In genomic region chr9:109118802-109119438, GRCh38 we compare ENCODE assay signal across 8 cellular contexts. TPM values are rescaled to one million over a fixed set of nuclear protein-coding genes. Genes with fewer than 3 reads are reported as not detected.
DNase-seq lines count a peak whose midpoint lies in the region; ATAC-seq, FAIRE-seq and TF ChIP-seq lines count a peak whose summit lies in the region.

No MANE protein-coding gene starts in this region.

- no peak for TF ChIP-seq CTCF in DND-41 (IDR thresholded peaks at IDR 0.05; ENCODE audit: borderline replicate concordance, extremely low read depth, low read length, poor library complexity, severe bottlenecking)
- no peak for TF ChIP-seq CTCF in HepG2 (CRISPR knock-in tag; IDR thresholded peaks at IDR 0.05)
- TF ChIP-seq CTCF in thoracic aorta (IDR thresholded peaks at IDR 0.05), result no peak

- peaks cover 75% of the 10 kb centered on the region for H3K4me1 ChIP-seq in DND-41 (ENCODE audit: insufficient read depth, low read length)
- H3K4me1 ChIP-seq in HepG2 (ENCODE audit: insufficient read depth, low read length), result peaks cover 81% of the 10 kb centered on the region
- H3K4me1 ChIP-seq in thoracic aorta (ENCODE audit: control insufficient read depth in 1 of 2, low read depth in 2 of 2), result peaks cover 35 to 53% of the 10 kb centered on the region in 2 donors

- TF ChIP-seq EP300 in HepG2 (IDR thresholded peaks at IDR 0.05; ENCODE audit: low read depth in 2 of 2, low read length in 2 of 2), result no peak
- TF ChIP-seq EP300 in HepG2 (CRISPR knock-in tag; IDR thresholded peaks at IDR 0.05; ENCODE audit: borderline replicate concordance), result no peak

- DNase-seq in DND-41 (peak; percentile 16), MG63 (no peak), T47D (ENCODE audit: low read depth in 1 of 2, low spot score in 1 of 2) (peak; percentile 16 to 40), HepG2 (ENCODE audit: low spot score) (peak; percentile 16), thoracic aorta (ENCODE audit: low spot score) (no peak), hepatic stellate cell (ENCODE audit: low spot score) (no peak)

- no peak for TF ChIP-seq POLR2A in HepG2 (IDR thresholded peaks at IDR 0.05; ENCODE audit: insufficient read depth in 1 of 2, low read depth in 2 of 2, low read length in 2 of 2)

- peak overlapping the region; percentile 92 for H3K9ac ChIP-seq in DND-41 (ENCODE audit: low read depth, low read length)
- H3K9ac ChIP-seq in HepG2 (ENCODE audit: insufficient read depth, low read depth, low read length), result peak overlapping the region; percentile 95

- ATAC-seq in DND-41 (ENCODE audit: insufficient read depth, low read depth), result no peak
- peak; percentile 6 for ATAC-seq in HepG2
- ATAC-seq in thoracic aorta (ENCODE audit: insufficient number of reproducible peaks, low FRiP score, low read depth), result no peak
- no peak for ATAC-seq in HG03045 (IDR thresholded peaks at IDR 0.05; ENCODE audit: unreplicated experiment)
- ATAC-seq in HG02973 (IDR thresholded peaks at IDR 0.05; ENCODE audit: unreplicated experiment), result no peak

- H2AFZ ChIP-seq in DND-41 (ENCODE audit: low read depth, low read length) (peak overlapping the region; percentile 83), HepG2 (ENCODE audit: low read length) (no peak overlapping the region)

- no peak for FAIRE-seq in HepG2 (lab: Jason Lieb, UNC)

- in situ Hi-C loops in T47D (cut with HindIII; ENCODE audit: low pct_unique_long_range_greater_than_20kb, low sequenced_read_pairs) (no loop called here), HepG2 (cut with HindIII; ENCODE audit: extremely low pct_ligation_motif_present, low pct_unique_long_range_greater_than_20kb) (no loop called here)

- BruUV-seq in HepG2 (replicated peaks; lab: Mats Ljungman, UMichigan), result no TSS peak

- TF ChIP-seq RAD21 in HepG2 (CRISPR knock-in tag; IDR thresholded peaks at IDR 0.05), result no peak

- H3K79me2 ChIP-seq in DND-41 (ENCODE audit: insufficient read depth, low read length) (peaks cover 58% of the 10 kb centered on the region), HepG2 (ENCODE audit: insufficient read depth, low read length) (peaks cover 55% of the 10 kb centered on the region)

- intact Hi-C loops in HepG2 (cut with micrococcal nuclease; ENCODE audit: unreplicated experiment), result loop anchor here (10.0 kb wide), 2 partner anchors 84 to 206 kb away; partner anchors contain the start of gene EPB41L4B

- H4K20me1 ChIP-seq in DND-41 (ENCODE audit: insufficient read depth, low read length) (peaks cover 45% of the 10 kb centered on the region), HepG2 (ENCODE audit: insufficient read depth, low read length) (peaks cover 17% of the 10 kb centered on the region)

- peak overlapping the region; percentile 89 for H3K27ac ChIP-seq in DND-41 (ENCODE audit: low read length)
- peak overlapping the region; percentile 77 for H3K27ac ChIP-seq in HepG2 (ENCODE audit: extremely low read length, insufficient read depth, low read length)
- H3K27ac ChIP-seq in thoracic aorta, result peak overlapping the region; percentile 83 to 91

- no peaks in the 10 kb centered on the region for H3K27me3 ChIP-seq in DND-41 (ENCODE audit: insufficient read depth, low read length, poor library complexity)
- H3K27me3 ChIP-seq in MG63, result no peaks in the 10 kb centered on the region
- H3K27me3 ChIP-seq in HepG2 (ENCODE audit: control insufficient read depth in 1 of 2, insufficient read depth in 2 of 2, low read length in 2 of 2), result no peaks in the 10 kb centered on the region
- H3K27me3 ChIP-seq in thoracic aorta (replicated peaks; ENCODE audit: insufficient read depth), result no peaks in the 10 kb centered on the region

- H3K4me3 ChIP-seq in DND-41 (ENCODE audit: low read depth in 1 of 2, low read length in 2 of 2) (peak overlapping the region; percentile 68 to 94), MG63 (peak overlapping the region; percentile 80), HepG2 (replicated peaks in 1 of 3; ENCODE audit: insufficient read depth in 1 of 3, low read depth in 2 of 3, low read length in 3 of 3) (peak overlapping the region; percentile 91 to 96 (median 95)), thoracic aorta (peak overlapping the region; percentile 89)

- no peaks in the 10 kb centered on the region for H3K9me3 ChIP-seq in DND-41 (ENCODE audit: insufficient read depth, low read length, severe bottlenecking)
- H3K9me3 ChIP-seq in MG63, result no peaks in the 10 kb centered on the region
- no peaks in the 10 kb centered on the region for H3K9me3 ChIP-seq in HepG2 (ENCODE audit: low read length)
- H3K9me3 ChIP-seq in thoracic aorta, result no peaks in the 10 kb centered on the region

- CTCF ChIA-PET in HepG2 (lab: Yijun Ruan, JAX; ENCODE audit: low intra/inter-chr PET ratio, low total read pairs), result no interaction called here

- whole genome bisulfite sequencing in HepG2 (ENCODE audit: low lambda C conversion rate), result 1% methylated on average over 15 of the region's 29 CpGs

- peak overlapping the region; percentile 98 for H3K4me2 ChIP-seq in DND-41 (ENCODE audit: insufficient read depth, low read length)
- peak overlapping the region; percentile 91 for H3K4me2 ChIP-seq in HepG2 (ENCODE audit: low read depth, low read length)

- H3K36me3 ChIP-seq in DND-41 (ENCODE audit: insufficient read depth, low read length) (peaks cover 24% of the 10 kb centered on the region), MG63 (no peaks in the 10 kb centered on the region), HepG2 (replicated peaks in 1 of 2; ENCODE audit: control insufficient read depth in 1 of 2, insufficient read depth in 2 of 2, low read length in 2 of 2) (no peaks in the 10 kb centered on the region; a peak in 1 of 5 replicates), thoracic aorta (no peaks in the 10 kb centered on the region)

- POLR2A ChIA-PET in HepG2 (lab: Yijun Ruan, JAX), result interaction anchor here (1.1 to 1.6 kb wide), 10 partner anchors 8 to 83 kb away, joined by 3 to 10 read pairs (median 4); no protein-coding TSS in a partner anchor

RNA-seq across cellular contexts. Expression of gene TMEM245, which starts 0.8 kb away (rescaled TPM):
- 20.0 and 20.5 TPM in 2 replicates for total RNA-seq in MG63 (2014; rRNA removed; shearing (Covaris generic); ENCODE audit: low replicate concordance)
- total RNA-seq in HepG2 (2016; rRNA removed; fragmentation: Illumina TruSeq; extraction: Trizol) (39.7 and 55.4 TPM in 2 replicates), thoracic aorta (10 to 100 TPM; 76.5 to 95.4 TPM)
- total RNA-seq in HepG2 (2016; cell fraction: cytosol; rRNA removed; fragmentation: Illumina TruSeq; extraction: Trizol; ENCODE audit: low read depth), result 31.4 and 37.1 TPM in 2 replicates
- 37.5 and 55.7 TPM in 2 replicates for total RNA-seq in HepG2 (2016; cell fraction: insoluble cytoplasmic fraction; rRNA removed; fragmentation: Illumina TruSeq; extraction: Trizol)
- total RNA-seq in HepG2 (2016; cell fraction: membrane; rRNA removed; fragmentation: Illumina TruSeq; extraction: Trizol), result 23.4 and 26.2 TPM in 2 replicates
- total RNA-seq in HepG2 (2016; cell fraction: nucleus; rRNA removed; fragmentation: Illumina TruSeq; extraction: Trizol), result 66.5 and 76.9 TPM in 2 replicates
- polyA plus RNA-seq in HepG2 (2011; rRNA removed), result 40.1 and 53.5 TPM in 2 replicates
- 37.5 and 46.4 TPM in 2 replicates for polyA plus RNA-seq in HepG2 (2011; cell fraction: cytosol; rRNA removed)
- polyA plus RNA-seq in HepG2 (2011; cell fraction: nucleus; rRNA removed), result 19.8 and 20.7 TPM in 2 replicates
- polyA plus RNA-seq in HepG2 (2012), result 38.8 and 42.3 TPM in 2 replicates
- polyA plus RNA-seq in HepG2 (2016; cell fraction: cytosol; fragmentation: Illumina TruSeq; extraction: Trizol; ENCODE audit: low read depth), result 2.8 and 3.1 TPM in 2 replicates
- polyA plus RNA-seq in HepG2 (2016; cell fraction: insoluble cytoplasmic fraction; fragmentation: Illumina TruSeq; extraction: Trizol; ENCODE audit: low read depth), result 21.3 and 22.2 TPM in 2 replicates
- 6.3 and 7.1 TPM in 2 replicates for polyA plus RNA-seq in HepG2 (2016; cell fraction: membrane; fragmentation: Illumina TruSeq; extraction: Trizol; ENCODE audit: low read depth)
- polyA plus RNA-seq in HepG2 (2016; cell fraction: nucleus; fragmentation: Illumina TruSeq; extraction: Trizol; ENCODE audit: insufficient read depth, low read depth), result 47.4 and 49.5 TPM in 2 replicates
- polyA minus RNA-seq in HepG2 (2011; rRNA and poly(A)+ RNA removed; ENCODE audit: low replicate concordance), result 159 and 167 TPM in 2 replicates
- 73.8 and 78.2 TPM in 2 replicates for polyA minus RNA-seq in HepG2 (2011; cell fraction: cytosol; rRNA and poly(A)+ RNA removed)
- polyA minus RNA-seq in HepG2 (2011; cell fraction: nucleus; rRNA and poly(A)+ RNA removed), result 70.7 and 85.5 TPM in 2 replicates

RNA-seq across cellular contexts. Expression of gene FRRS1L, which starts 48.1 kb away (rescaled TPM):
- not detected in 2 replicates for total RNA-seq in MG63 (2014; rRNA removed; shearing (Covaris generic); ENCODE audit: low replicate concordance)
- 0.02 TPM in 1 of 2 replicates, not detected in the other for total RNA-seq in HepG2 (2016; rRNA removed; fragmentation: Illumina TruSeq; extraction: Trizol)
- 0.61 and 0.71 TPM in 2 replicates for total RNA-seq in HepG2 (2016; cell fraction: cytosol; rRNA removed; fragmentation: Illumina TruSeq; extraction: Trizol; ENCODE audit: low read depth)
- total RNA-seq in HepG2 (2016; cell fraction: insoluble cytoplasmic fraction; rRNA removed; fragmentation: Illumina TruSeq; extraction: Trizol), result 0.04 TPM in 1 of 2 replicates, not detected in the other
- total RNA-seq in HepG2 (2016; cell fraction: membrane; rRNA removed; fragmentation: Illumina TruSeq; extraction: Trizol), result 0.07 and 0.09 TPM in 2 replicates
- not detected in 2 replicates for total RNA-seq in HepG2 (2016; cell fraction: nucleus; rRNA removed; fragmentation: Illumina TruSeq; extraction: Trizol)
- 0.01 and 0.03 TPM in 2 replicates for polyA plus RNA-seq in HepG2 (2011; rRNA removed)
- polyA plus RNA-seq in HepG2 (2011; cell fraction: cytosol; rRNA removed), result 0.01 and 0.04 TPM in 2 replicates
- polyA plus RNA-seq in HepG2 (2011; cell fraction: nucleus; rRNA removed), result 0.03 TPM in 1 of 2 replicates, not detected in the other
- polyA plus RNA-seq in HepG2 (2012), result 0.01 TPM in 2 replicates
- polyA plus RNA-seq in HepG2 (2016; cell fraction: cytosol; fragmentation: Illumina TruSeq; extraction: Trizol; ENCODE audit: low read depth), result 0.27 and 0.28 TPM in 2 replicates
- not detected in 2 replicates for polyA plus RNA-seq in HepG2 (2016; cell fraction: insoluble cytoplasmic fraction; fragmentation: Illumina TruSeq; extraction: Trizol; ENCODE audit: low read depth)
- 0.03 and 0.06 TPM in 2 replicates for polyA plus RNA-seq in HepG2 (2016; cell fraction: membrane; fragmentation: Illumina TruSeq; extraction: Trizol; ENCODE audit: low read depth)
- not detected in 2 replicates for polyA plus RNA-seq in HepG2 (2016; cell fraction: nucleus; fragmentation: Illumina TruSeq; extraction: Trizol; ENCODE audit: insufficient read depth, low read depth)
- polyA minus RNA-seq in HepG2 (2011; rRNA and poly(A)+ RNA removed; ENCODE audit: low replicate concordance), result 0.04 TPM in 1 of 2 replicates, not detected in the other
- 0.09 and 0.20 TPM in 2 replicates for polyA minus RNA-seq in HepG2 (2011; cell fraction: cytosol; rRNA and poly(A)+ RNA removed)
- polyA minus RNA-seq in HepG2 (2011; cell fraction: nucleus; rRNA and poly(A)+ RNA removed), result 0.12 TPM in 1 of 2 replicates, not detected in the other
- total RNA-seq in thoracic aorta, result 1 to 10 TPM in 1 of 2 donors, under 1 TPM in 1; 0.81 to 1.1 TPM

Comparison
In these comparisons a context has a peak if more than half of its experiments do, and no peak if none do; other contexts are left out.
1. DNase-seq: peak in DND-41 (single experiment), T47D (2 of 2) and HepG2 (single experiment); none in MG63 (single experiment), thoracic aorta (single experiment) and hepatic stellate cell (single experiment).
2. Peak in every context shown above with its lines, with median percentiles within 50 percentile points of each other: H3K27ac ChIP-seq and H3K4me3 ChIP-seq.